In genomic region chr4:28444886-28445496, GRCh38 we compare ENCODE assay signal across 25 cellular contexts.
DNase-seq lines count a peak whose midpoint lies in the region; TF ChIP-seq lines count a peak whose summit lies in the region.
"Had no signal": no experiment of that assay in that cellular context is flagged by ENCODE, and none has a peak within 500 bp of the region (broad histone marks: within the 10 kb centered on the region; RNA-seq: fewer than 3 reads in every experiment).

No MANE protein-coding gene starts in this region.

- no peaks in the 10 kb centered on the region for H4K20me1 ChIP-seq in osteoblast (ENCODE audit: insufficient read depth, low read length)

- no peak for TF ChIP-seq CTCF in epithelial cell of esophagus (IDR thresholded peaks at IDR 0.05; ENCODE audit: insufficient read depth, low read depth, low read length, missing control alignments)
- TF ChIP-seq CTCF in osteoblast (IDR thresholded peaks at IDR 0.05; ENCODE audit: extremely low read depth, low read depth, low read length), result no peak
- TF ChIP-seq CTCF in GM10248 (IDR thresholded peaks at IDR 0.05; ENCODE audit: control extremely low read depth, extremely low read depth, low read depth, missing control alignments), result no peak

- peak; percentile 56 for DNase-seq in ELR (ENCODE audit: low read depth)
- DNase-seq in OCI-M1 (lab: John Stamatoyannopoulos, UW), result peak; percentile 10
- DNase-seq in epithelial cell of esophagus (ENCODE audit: low read depth), result peak; percentile 55
- peak; percentile 66 for DNase-seq in osteoblast (ENCODE audit: insufficient read length, low spot score, missing footprints)
- no peak for DNase-seq in C1 segment of cervical spinal cord (lab: John Stamatoyannopoulos, UW)
- DNase-seq in GM10248 (ENCODE audit: extremely low spot score), result no peak
- DNase-seq in ureter (ENCODE audit: low spot score), result no peak
- DNase-seq: activated CD4-positive, alpha-beta T cell treated with anti-CD3 and anti-CD28 coated beads, Interleukin-2, amount 50 U/mL, for 1 hour; activated gamma-delta T cell treated with Interleukin-2 at 50 U/mL for 16 hours; activated T-cell treated with anti-CD3 and anti-CD28 coated beads, Interleukin-2, amount 50 U/mL, for 4 hours; Calu3; DND-41; GOT3; hippocampal formation; left colon; MM.1S; NCI-H1417 treated with DMSO at 0.1 percent for 48 hours; NCI-H446 treated with DMSO at 0.1 percent for 48 hours; NCI-H82; stimulated activated CD4-positive, alpha-beta T cell treated with anti-CD3 and anti-CD28 coated beads, Interleukin-1b, Interleukin-23, amount 100 ng/mL, for 48 hours had no signal

- no peak overlapping the region for H2AFZ ChIP-seq in osteoblast (ENCODE audit: low read length)
- H2AFZ ChIP-seq: parathyroid adenoma had no signal

- no peaks in the 10 kb centered on the region for H3K4me1 ChIP-seq in osteoblast (ENCODE audit: insufficient read depth, low read length)
- H3K4me1 ChIP-seq: gastroesophageal sphincter, parathyroid adenoma, tibial nerve had no signal

- H3K27me3 ChIP-seq in osteoblast (ENCODE audit: insufficient read depth, low read length), result no peaks in the 10 kb centered on the region
- H3K27me3 ChIP-seq: gastroesophageal sphincter, tibial nerve had no signal

- H3K79me2 ChIP-seq in osteoblast (ENCODE audit: insufficient read depth, low read length), result no peaks in the 10 kb centered on the region
- H3K79me2 ChIP-seq: parathyroid adenoma had no signal

- H3K4me2 ChIP-seq in osteoblast (ENCODE audit: insufficient read depth, low read length), result no peak overlapping the region
- H3K4me2 ChIP-seq: smooth muscle cell had no signal

- H3K9me3 ChIP-seq in osteoblast (ENCODE audit: low read depth, low read length), result peaks cover 3% of the 10 kb centered on the region
- H3K9me3 ChIP-seq: gastroesophageal sphincter, tibial nerve had no signal

- H3K36me3 ChIP-seq in osteoblast (ENCODE audit: insufficient read depth, low read length), result no peaks in the 10 kb centered on the region
- H3K36me3 ChIP-seq: gastroesophageal sphincter, tibial nerve had no signal

- H3K27ac ChIP-seq in osteoblast (ENCODE audit: low read depth, low read length), result no peak overlapping the region
- H3K27ac ChIP-seq: gastroesophageal sphincter, parathyroid adenoma, tibial nerve had no signal

- CTCF ChIA-PET in GM10248 (lab: Yijun Ruan, JAX), result no interaction called here

- POLR2A ChIA-PET in GM10248 (lab: Yijun Ruan, JAX), result no interaction called here

- H3K4me3 ChIP-seq in epithelial cell of esophagus (ENCODE audit: low read length) (no peak overlapping the region), osteoblast (ENCODE audit: insufficient read depth, low read length) (no peak overlapping the region)
- H3K4me3 ChIP-seq: gastroesophageal sphincter, K562, smooth muscle cell, tibial nerve had no signal

Comparison
In these comparisons a context has a peak if more than half of its experiments do, and no peak if none do; other contexts are left out.
1. DNase-seq: peak in ELR (single experiment), OCI-M1 (single experiment), epithelial cell of esophagus (single experiment) and osteoblast (single experiment); none in C1 segment of cervical spinal cord (0 of 14), GM10248 (single experiment) and ureter (single experiment).